27 cellular contexts compared by ENCODE assay signal in the genomic region with DNA sequence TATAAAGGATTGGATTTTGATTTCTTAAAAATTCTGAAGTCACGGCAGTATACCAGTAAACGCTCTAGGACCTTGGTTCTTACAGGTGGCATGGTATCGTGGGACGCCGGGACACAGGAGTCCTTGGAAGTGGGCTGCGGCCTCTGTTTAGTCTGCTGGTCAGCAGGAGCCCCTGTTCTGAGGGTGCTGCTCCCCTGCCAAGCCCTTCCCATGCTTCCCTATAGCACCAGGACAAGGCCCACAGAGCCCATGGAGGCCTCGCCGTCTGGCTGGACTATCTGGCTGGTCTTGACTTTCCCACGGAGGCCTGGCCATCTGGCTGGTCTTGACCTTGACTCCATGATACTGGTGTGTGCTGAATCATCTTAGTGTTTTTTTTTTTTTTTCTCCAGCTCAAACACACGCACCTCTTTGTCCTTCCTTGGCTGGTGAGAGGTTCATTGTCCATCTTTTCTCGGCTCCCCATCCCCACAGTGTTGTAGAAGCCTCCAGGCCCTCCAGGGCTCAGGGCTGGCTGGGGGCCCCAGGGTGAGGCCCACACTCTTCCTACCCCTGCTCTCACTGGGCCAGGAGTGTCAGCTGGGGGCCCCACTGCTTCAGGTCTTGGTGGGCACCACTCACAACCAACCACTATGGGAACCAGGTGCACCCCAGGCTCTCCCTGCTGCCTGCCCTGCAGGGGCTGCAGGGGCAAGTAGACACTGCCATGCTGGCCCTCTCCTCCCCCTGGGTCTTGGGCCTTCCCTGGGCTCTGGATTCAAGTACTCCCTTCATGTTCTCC. TPM values are rescaled to one million over a fixed set of nuclear protein-coding genes. Genes with fewer than 3 reads are reported as not detected.
"Had no signal": no experiment of that assay in that cellular context is flagged by ENCODE, and none has a peak within 500 bp of the region (broad histone marks: within the 10 kb centered on the region; RNA-seq: fewer than 3 reads in every experiment).

No MANE protein-coding gene starts in this region.

- H3K4me3 ChIP-seq: colonic mucosa, gastrocnemius medialis, mucosa of descending colon, prostate gland, smooth muscle cell, thoracic aorta, tibial nerve, upper lobe of left lung had no signal

- H3K4me1 ChIP-seq: colonic mucosa, gastrocnemius medialis, prostate gland had no signal

- ATAC-seq: esophagus mucosa; gastrocnemius medialis; left colon; mucosa of descending colon; natural killer cell treated with Interleukin-12 subunit alpha and Interleukin-12 subunit beta and Interleukin-15 and Interleukin-18, amount 100 ng/mL, for 72 hours; sciatic nerve; stimulated activated memory B cell treated with anti-CD40 and anti-IgM and Interleukin-4, amounts not matched to agents 10 μg/mL and 1 μg/mL and 100 μg/mL, for 72 hours; stimulated activated naive CD8-positive, alpha-beta T cell treated with anti-CD3 and anti-CD28 coated beads, Interleukin-15, Interleukin-2, amounts not matched to agents 100 U/mL and 50 U/mL, for 24 hours had no signal

- H3K9me3 ChIP-seq: colonic mucosa, gastrocnemius medialis, mucosa of descending colon, prostate gland, thoracic aorta had no signal

- FAIRE-seq: urothelium cell line had no signal

- H3K36me3 ChIP-seq: colonic mucosa, gastrocnemius medialis, prostate gland, thoracic aorta, tibial nerve, upper lobe of left lung had no signal

- H3K27me3 ChIP-seq: colonic mucosa, upper lobe of left lung had no signal

- H3K27ac ChIP-seq: colonic mucosa, epithelial cell of prostate, gastrocnemius medialis, prostate gland, thoracic aorta, tibial nerve, upper lobe of left lung had no signal

- DNase-seq: central memory CD4-positive, alpha-beta T cell; colonic mucosa; effector CD8-positive, alpha-beta T cell; endodermal cell; foreskin fibroblast; gastrocnemius medialis; head of caudate nucleus; left colon; mesenchymal stem cell; naive B cell; retina; stimulated activated CD4-positive, alpha-beta T cell treated with anti-CD3 and anti-CD28 coated beads, Interleukin-2, amount 100 ng/mL, for 24 hours; stimulated activated CD4-positive, alpha-beta T cell treated with anti-CD3 and anti-CD28 coated beads, Interleukin-4, amount 100 ng/mL, for 24 hours; stimulated activated naive CD8-positive, alpha-beta T cell treated with anti-CD3 and anti-CD28 coated beads, Interleukin-15, Interleukin-2, amounts not matched to agents 100 U/mL and 50 U/mL, for 24 hours; substantia nigra had no signal

RNA-seq across cellular contexts. Expression of a gene that starts 16.5 kb away (rescaled TPM):
- total RNA-seq: gastrocnemius medialis had no signal
